8 cellular contexts compared by ENCODE assay signal in genomic region chr9:93612796-93613154, GRCh38. TPM values are rescaled to one million over a fixed set of nuclear protein-coding genes. Genes with fewer than 3 reads are reported as not detected.
A peak's percentile ranks its signal among the peaks of the same experiment; 100 is the strongest.
DNase-seq lines count a peak whose midpoint lies in the region; ATAC-seq and TF ChIP-seq lines count a peak whose summit lies in the region.

No MANE protein-coding gene starts in this region.

- no peak for TF ChIP-seq CTCF in OCI-LY7 (conservative IDR thresholded peaks at IDR 0.05; ENCODE audit: low read length)

- POLR2A ChIA-PET in OCI-LY7 (lab: Charles Lee) = no interaction called here

- no peak overlapping the region for H2AFZ ChIP-seq in OCI-LY7 (ENCODE audit: low read length)

- H3K4me2 ChIP-seq in OCI-LY7 (ENCODE audit: low read length) = no peak overlapping the region

- peaks cover 11% of the 10 kb centered on the region for H3K36me3 Mint-ChIP-seq in activated naive CD4-positive, alpha-beta T cell treated with anti-CD3 and anti-CD28 coated beads for 36 hours (ENCODE audit: low read depth)

- peaks cover 15% of the 10 kb centered on the region; the same call in 1 of the 2 replicates for H3K9me3 ChIP-seq in OCI-LY7 (ENCODE audit: low read length)

- peaks cover 16% of the 10 kb centered on the region for H3K4me1 Mint-ChIP-seq in activated naive CD4-positive, alpha-beta T cell treated with anti-CD3 and anti-CD28 coated beads for 36 hours (ENCODE audit: low read depth)
- H3K4me1 Mint-ChIP-seq in stimulated activated naive CD8-positive, alpha-beta T cell treated with anti-CD3 and anti-CD28 coated beads, Interleukin-15, amount 100 ng/mL, for 72 hours = peaks cover 15% of the 10 kb centered on the region

- intact Hi-C loops in activated naive CD4-positive, alpha-beta T cell treated with anti-CD3 and anti-CD28 coated beads for 36 hours (cut with micrococcal nuclease) = no loop called here
- intact Hi-C loops in OCI-LY7 (cut with micrococcal nuclease; ENCODE audit: unreplicated experiment) = no loop called here

- no peak for TF ChIP-seq POLR2A in erythroblast (IDR thresholded peaks at IDR 0.05; ENCODE audit: low read length)

- ATAC-seq in HG02885 (IDR thresholded peaks at IDR 0.05; ENCODE audit: poor library complexity, unreplicated experiment) (peak; percentile 72), HG03342 (IDR thresholded peaks at IDR 0.05; ENCODE audit: unreplicated experiment) (no peak)
- peak; percentile 83 for ATAC-seq in stimulated activated naive CD8-positive, alpha-beta T cell treated with anti-CD3 and anti-CD28 coated beads, Interleukin-15, amount 100 ng/mL, for 72 hours

- no peaks in the 10 kb centered on the region for H3K27me3 Mint-ChIP-seq in activated naive CD4-positive, alpha-beta T cell treated with anti-CD3 and anti-CD28 coated beads for 36 hours (ENCODE audit: low read depth)
- no peaks in the 10 kb centered on the region for H3K27me3 Mint-ChIP-seq in stimulated activated naive CD8-positive, alpha-beta T cell treated with anti-CD3 and anti-CD28 coated beads, Interleukin-15, amount 100 ng/mL, for 72 hours

- no peaks in the 10 kb centered on the region for H3K79me2 ChIP-seq in OCI-LY7 (ENCODE audit: insufficient read depth, low read depth, low read length)

- CTCF ChIA-PET in activated naive CD4-positive, alpha-beta T cell treated with anti-CD3 and anti-CD28 coated beads for 36 hours (lab: Charles Lee) = no interaction called here
- CTCF ChIA-PET in OCI-LY7 (lab: Charles Lee; ENCODE audit: unreplicated experiment) = no interaction called here

- peaks cover 17% of the 10 kb centered on the region for H3K9me3 Mint-ChIP-seq in activated naive CD4-positive, alpha-beta T cell treated with anti-CD3 and anti-CD28 coated beads for 36 hours
- peaks cover 16 to 20% of the 10 kb centered on the region in 2 donors for H3K9me3 Mint-ChIP-seq in stimulated activated naive CD8-positive, alpha-beta T cell treated with anti-CD3 and anti-CD28 coated beads, Interleukin-15, amount 100 ng/mL, for 72 hours

- H3K27ac ChIP-seq in OCI-LY7 (ENCODE audit: low read depth, low read length, poor library complexity, severe bottlenecking) = no peak overlapping the region

- DNase-seq in activated naive CD4-positive, alpha-beta T cell treated with anti-CD3 and anti-CD28 coated beads for 36 hours = peak; percentile 34
- DNase-seq in activated naive CD4-positive, alpha-beta T cell (lab: John Stamatoyannopoulos, UW) = no peak
- peak; percentile 25 for DNase-seq in OCI-LY7 (ENCODE audit: low spot score)
- no peak for DNase-seq in stimulated activated naive CD8-positive, alpha-beta T cell treated with anti-CD3 and anti-CD28 coated beads, Interleukin-15, amount 100 ng/mL, for 72 hours
- no peak for DNase-seq in HCEC 1CT
- no peak for DNase-seq in erythroblast (lab: John Stamatoyannopoulos, UW)

- no TSS peak for BruUV-seq in OCI-LY7 (replicated peaks; lab: Mats Ljungman, UMichigan)

- H3K4me3 ChIP-seq in OCI-LY7 (ENCODE audit: low read depth, low read length, poor library complexity, severe bottlenecking) = no peak overlapping the region

- no peaks in the 10 kb centered on the region for H3K9me2 ChIP-seq in OCI-LY7 (ENCODE audit: insufficient read depth, low read length)

- no peaks in the 10 kb centered on the region for H4K20me1 ChIP-seq in OCI-LY7 (ENCODE audit: insufficient read depth, low read length)

- H3K27ac Mint-ChIP-seq in activated naive CD4-positive, alpha-beta T cell treated with anti-CD3 and anti-CD28 coated beads for 36 hours = no peak overlapping the region
- H3K27ac Mint-ChIP-seq in stimulated activated naive CD8-positive, alpha-beta T cell treated with anti-CD3 and anti-CD28 coated beads, Interleukin-15, amount 100 ng/mL, for 72 hours = peak overlapping the region in 1 of 2 donors; percentile 76

- no peak overlapping the region for H3K4me3 Mint-ChIP-seq in activated naive CD4-positive, alpha-beta T cell treated with anti-CD3 and anti-CD28 coated beads for 36 hours
- H3K4me3 Mint-ChIP-seq in stimulated activated naive CD8-positive, alpha-beta T cell treated with anti-CD3 and anti-CD28 coated beads, Interleukin-15, amount 100 ng/mL, for 72 hours = peak overlapping the region in 1 of 2 donors; percentile 20

- peaks cover 5% of the 10 kb centered on the region for H3K4me1 ChIP-seq in OCI-LY7 (ENCODE audit: insufficient read depth, low read length, poor library complexity, severe bottlenecking)

- H3K36me3 ChIP-seq in OCI-LY7 (ENCODE audit: insufficient read depth, low read length) = no peaks in the 10 kb centered on the region

RNA-seq across cellular contexts. Expression of gene PHF2, which starts 36.4 kb away (rescaled TPM):
- total RNA-seq in activated naive CD4-positive, alpha-beta T cell treated with anti-CD3 and anti-CD28 coated beads for 36 hours = 10 to 100 TPM; 14.4 to 16.6 TPM
- total RNA-seq in OCI-LY7 (2014; rRNA removed; shearing (Covaris generic)) = 18.9 and 20.6 TPM in 2 replicates
- total RNA-seq in OCI-LY7 (2022) = 23.7 and 24.6 TPM in 2 replicates

Comparison
In these comparisons a context has a peak if more than half of its experiments do, and no peak if none do; other contexts are left out.
1. DNase-seq: peak in activated naive CD4-positive, alpha-beta T cell treated with anti-CD3 and anti-CD28 coated beads for 36 hours (single experiment) and OCI-LY7 (single experiment); none in activated naive CD4-positive, alpha-beta T cell (0 of 4), stimulated activated naive CD8-positive, alpha-beta T cell treated with anti-CD3 and anti-CD28 coated beads, Interleukin-15, amount 100 ng/mL, for 72 hours (0 of 2), HCEC 1CT (single experiment) and erythroblast (0 of 2).